Comparison of ENCODE assay signal across 1 cellular context in genomic region chr14:20454645-20455354, GRCh38.
A peak's percentile ranks its signal among the peaks of the same experiment; 100 is the strongest.
TF ChIP-seq lines count a peak whose summit lies in the region.

APEX1 (plus strand) TSS chr14:20455226; CDS start chr14:20455646, 420 bp downstream.
OSGEP (minus strand) TSS chr14:20454812; CDS start chr14:20454683, 129 bp downstream.

TF ChIP-seq in HepG2, 621 proteins besides CTCF, POLR2A, EP300 and RAD21 (continued from another document and continues in another):
- TF ChIP-seq, protein P1, sequence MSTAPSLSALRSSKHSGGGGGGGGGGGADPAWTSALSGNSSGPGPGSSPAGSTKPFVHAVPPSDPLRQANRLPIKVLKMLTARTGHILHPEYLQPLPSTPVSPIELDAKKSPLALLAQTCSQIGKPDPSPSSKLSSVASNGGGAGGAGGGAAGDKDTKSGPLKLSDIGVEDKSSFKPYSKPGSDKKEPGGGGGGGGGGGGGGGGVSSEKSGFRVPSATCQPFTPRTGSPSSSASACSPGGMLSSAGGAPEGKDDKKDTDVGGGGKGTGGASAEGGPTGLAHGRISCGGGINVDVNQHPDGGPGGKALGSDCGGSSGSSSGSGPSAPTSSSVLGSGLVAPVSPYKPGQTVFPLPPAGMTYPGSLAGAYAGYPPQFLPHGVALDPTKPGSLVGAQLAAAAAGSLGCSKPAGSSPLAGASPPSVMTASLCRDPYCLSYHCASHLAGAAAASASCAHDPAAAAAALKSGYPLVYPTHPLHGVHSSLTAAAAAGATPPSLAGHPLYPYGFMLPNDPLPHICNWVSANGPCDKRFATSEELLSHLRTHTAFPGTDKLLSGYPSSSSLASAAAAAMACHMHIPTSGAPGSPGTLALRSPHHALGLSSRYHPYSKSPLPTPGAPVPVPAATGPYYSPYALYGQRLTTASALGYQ (CRISPR knock-in tag; IDR thresholded peaks at IDR 0.05), result no peak
- peak; percentile 56 for TF ChIP-seq ZNF263 (CRISPR knock-in tag; IDR thresholded peaks at IDR 0.05)
- TF ChIP-seq ARID4A (CRISPR knock-in tag; IDR thresholded peaks at IDR 0.05; ENCODE audit: borderline replicate concordance), result peak; percentile 96
- peak; percentile 40; the same call in 1 of the 2 replicates for TF ChIP-seq AHDC1 (CRISPR knock-in tag; IDR thresholded peaks at IDR 0.05; ENCODE audit: borderline replicate concordance)
- no peak for TF ChIP-seq FIP1L1 (IDR thresholded peaks at IDR 0.05; ENCODE audit: borderline replicate concordance, insufficient read depth, low read depth, low read length)
- no peak; the same call in 1 of the 2 replicates for TF ChIP-seq ZNF160 (CRISPR knock-in tag; IDR thresholded peaks at IDR 0.05)
- no peak for TF ChIP-seq HMGA1 (CRISPR knock-in tag; conservative IDR thresholded peaks at IDR 0.05)
- peak; percentile 73; the same call in 1 of the 2 replicates for TF ChIP-seq REPIN1 (CRISPR knock-in tag; IDR thresholded peaks at IDR 0.05; ENCODE audit: borderline replicate concordance, low read depth)
- TF ChIP-seq ZNF607 (CRISPR knock-in tag; IDR thresholded peaks at IDR 0.05; ENCODE audit: borderline replicate concordance), result peak; percentile 76; the same call in 1 of the 2 replicates
- peak; percentile 61 for TF ChIP-seq ZNF546 (CRISPR knock-in tag; conservative IDR thresholded peaks at IDR 0.05)
- no peak; the same call in 1 of the 2 replicates for TF ChIP-seq ZNF709 (CRISPR knock-in tag; IDR thresholded peaks at IDR 0.05)
- peak; percentile 94; the same call in 1 of the 2 replicates for TF ChIP-seq LBX2 (CRISPR knock-in tag; IDR thresholded peaks at IDR 0.05; ENCODE audit: borderline replicate concordance)
- TF ChIP-seq, protein P2, sequence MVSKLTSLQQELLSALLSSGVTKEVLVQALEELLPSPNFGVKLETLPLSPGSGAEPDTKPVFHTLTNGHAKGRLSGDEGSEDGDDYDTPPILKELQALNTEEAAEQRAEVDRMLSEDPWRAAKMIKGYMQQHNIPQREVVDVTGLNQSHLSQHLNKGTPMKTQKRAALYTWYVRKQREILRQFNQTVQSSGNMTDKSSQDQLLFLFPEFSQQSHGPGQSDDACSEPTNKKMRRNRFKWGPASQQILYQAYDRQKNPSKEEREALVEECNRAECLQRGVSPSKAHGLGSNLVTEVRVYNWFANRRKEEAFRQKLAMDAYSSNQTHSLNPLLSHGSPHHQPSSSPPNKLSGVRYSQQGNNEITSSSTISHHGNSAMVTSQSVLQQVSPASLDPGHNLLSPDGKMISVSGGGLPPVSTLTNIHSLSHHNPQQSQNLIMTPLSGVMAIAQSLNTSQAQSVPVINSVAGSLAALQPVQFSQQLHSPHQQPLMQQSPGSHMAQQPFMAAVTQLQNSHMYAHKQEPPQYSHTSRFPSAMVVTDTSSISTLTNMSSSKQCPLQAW (CRISPR knock-in tag; IDR thresholded peaks at IDR 0.05), result peak; percentile 69; the same call in 1 of the 2 replicates
- TF ChIP-seq YEATS2 (CRISPR knock-in tag; IDR thresholded peaks at IDR 0.05; ENCODE audit: borderline replicate concordance), result peak; percentile 98
- TF ChIP-seq ZKSCAN8 (CRISPR knock-in tag; IDR thresholded peaks at IDR 0.05; ENCODE audit: borderline replicate concordance), result peak; percentile 59
- no peak for TF ChIP-seq ZNF282 (IDR thresholded peaks at IDR 0.05; ENCODE audit: partially characterized antibody)
- TF ChIP-seq HHEX (CRISPR knock-in tag; IDR thresholded peaks at IDR 0.05), result no peak
- TF ChIP-seq, protein P3, sequence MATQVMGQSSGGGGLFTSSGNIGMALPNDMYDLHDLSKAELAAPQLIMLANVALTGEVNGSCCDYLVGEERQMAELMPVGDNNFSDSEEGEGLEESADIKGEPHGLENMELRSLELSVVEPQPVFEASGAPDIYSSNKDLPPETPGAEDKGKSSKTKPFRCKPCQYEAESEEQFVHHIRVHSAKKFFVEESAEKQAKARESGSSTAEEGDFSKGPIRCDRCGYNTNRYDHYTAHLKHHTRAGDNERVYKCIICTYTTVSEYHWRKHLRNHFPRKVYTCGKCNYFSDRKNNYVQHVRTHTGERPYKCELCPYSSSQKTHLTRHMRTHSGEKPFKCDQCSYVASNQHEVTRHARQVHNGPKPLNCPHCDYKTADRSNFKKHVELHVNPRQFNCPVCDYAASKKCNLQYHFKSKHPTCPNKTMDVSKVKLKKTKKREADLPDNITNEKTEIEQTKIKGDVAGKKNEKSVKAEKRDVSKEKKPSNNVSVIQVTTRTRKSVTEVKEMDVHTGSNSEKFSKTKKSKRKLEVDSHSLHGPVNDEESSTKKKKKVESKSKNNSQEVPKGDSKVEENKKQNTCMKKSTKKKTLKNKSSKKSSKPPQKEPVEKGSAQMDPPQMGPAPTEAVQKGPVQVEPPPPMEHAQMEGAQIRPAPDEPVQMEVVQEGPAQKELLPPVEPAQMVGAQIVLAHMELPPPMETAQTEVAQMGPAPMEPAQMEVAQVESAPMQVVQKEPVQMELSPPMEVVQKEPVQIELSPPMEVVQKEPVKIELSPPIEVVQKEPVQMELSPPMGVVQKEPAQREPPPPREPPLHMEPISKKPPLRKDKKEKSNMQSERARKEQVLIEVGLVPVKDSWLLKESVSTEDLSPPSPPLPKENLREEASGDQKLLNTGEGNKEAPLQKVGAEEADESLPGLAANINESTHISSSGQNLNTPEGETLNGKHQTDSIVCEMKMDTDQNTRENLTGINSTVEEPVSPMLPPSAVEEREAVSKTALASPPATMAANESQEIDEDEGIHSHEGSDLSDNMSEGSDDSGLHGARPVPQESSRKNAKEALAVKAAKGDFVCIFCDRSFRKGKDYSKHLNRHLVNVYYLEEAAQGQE (IDR thresholded peaks at IDR 0.05; ENCODE audit: borderline replicate concordance in 1 of 2, low read depth in 1 of 2, low read length in 2 of 2), result peak in 1 of 2 experiments; percentile 66; a peak in 1 of 4 replicates
- peak; percentile 85; the same call in 1 of the 2 replicates for TF ChIP-seq ZNF775 (CRISPR knock-in tag; IDR thresholded peaks at IDR 0.05; ENCODE audit: borderline replicate concordance)
- peak; percentile 93 for TF ChIP-seq ZNF543 (CRISPR knock-in tag; IDR thresholded peaks at IDR 0.05)
- TF ChIP-seq ZNF879 (CRISPR knock-in tag; IDR thresholded peaks at IDR 0.05), result no peak; the same call in 1 of the 2 replicates
- TF ChIP-seq SMARCE1 (IDR thresholded peaks at IDR 0.05; ENCODE audit: borderline replicate concordance), result no peak
- no peak for TF ChIP-seq AKAP8 (CRISPR knock-in tag; IDR thresholded peaks at IDR 0.05)
- no peak for TF ChIP-seq ZNF7 (CRISPR knock-in tag; IDR thresholded peaks at IDR 0.05)
- no peak for TF ChIP-seq ZNF33A (CRISPR knock-in tag; IDR thresholded peaks at IDR 0.05; ENCODE audit: borderline replicate concordance)
- TF ChIP-seq, protein P4, sequence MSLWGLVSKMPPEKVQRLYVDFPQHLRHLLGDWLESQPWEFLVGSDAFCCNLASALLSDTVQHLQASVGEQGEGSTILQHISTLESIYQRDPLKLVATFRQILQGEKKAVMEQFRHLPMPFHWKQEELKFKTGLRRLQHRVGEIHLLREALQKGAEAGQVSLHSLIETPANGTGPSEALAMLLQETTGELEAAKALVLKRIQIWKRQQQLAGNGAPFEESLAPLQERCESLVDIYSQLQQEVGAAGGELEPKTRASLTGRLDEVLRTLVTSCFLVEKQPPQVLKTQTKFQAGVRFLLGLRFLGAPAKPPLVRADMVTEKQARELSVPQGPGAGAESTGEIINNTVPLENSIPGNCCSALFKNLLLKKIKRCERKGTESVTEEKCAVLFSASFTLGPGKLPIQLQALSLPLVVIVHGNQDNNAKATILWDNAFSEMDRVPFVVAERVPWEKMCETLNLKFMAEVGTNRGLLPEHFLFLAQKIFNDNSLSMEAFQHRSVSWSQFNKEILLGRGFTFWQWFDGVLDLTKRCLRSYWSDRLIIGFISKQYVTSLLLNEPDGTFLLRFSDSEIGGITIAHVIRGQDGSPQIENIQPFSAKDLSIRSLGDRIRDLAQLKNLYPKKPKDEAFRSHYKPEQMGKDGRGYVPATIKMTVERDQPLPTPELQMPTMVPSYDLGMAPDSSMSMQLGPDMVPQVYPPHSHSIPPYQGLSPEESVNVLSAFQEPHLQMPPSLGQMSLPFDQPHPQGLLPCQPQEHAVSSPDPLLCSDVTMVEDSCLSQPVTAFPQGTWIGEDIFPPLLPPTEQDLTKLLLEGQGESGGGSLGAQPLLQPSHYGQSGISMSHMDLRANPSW (CRISPR knock-in tag; IDR thresholded peaks at IDR 0.05; ENCODE audit: borderline replicate concordance), result peak; percentile 75; the same call in 1 of the 2 replicates
- no peak for TF ChIP-seq ZNF235 (CRISPR knock-in tag; IDR thresholded peaks at IDR 0.05; ENCODE audit: borderline replicate concordance)
- TF ChIP-seq ZNF816 (CRISPR knock-in tag; IDR thresholded peaks at IDR 0.05; ENCODE audit: borderline replicate concordance), result no peak
- peak; percentile 92 for TF ChIP-seq HDAC1 (CRISPR knock-in tag; IDR thresholded peaks at IDR 0.05)
- TF ChIP-seq CBX2 (IDR thresholded peaks at IDR 0.05; ENCODE audit: low read depth, low read length), result no peak
- 0 out of 2 replicates have a peak, but pooled peaks have one; percentile 95 for TF ChIP-seq CBX2 (CRISPR knock-in tag; IDR thresholded peaks at IDR 0.05; ENCODE audit: low read depth)
- peak; percentile 94 for TF ChIP-seq EED (CRISPR knock-in tag; IDR thresholded peaks at IDR 0.05)
- TF ChIP-seq RBM22 (optimal IDR thresholded peaks at IDR 0.05; ENCODE audit: low read length), result peak; percentile 59
- TF ChIP-seq MXD3 (CRISPR knock-in tag; IDR thresholded peaks at IDR 0.05), result peak; percentile 97
- TF ChIP-seq FOXP1 (IDR thresholded peaks at IDR 0.05), result 0 out of 2 replicates have a peak, but pooled peaks have one; percentile 16
- no peak; the same call in 1 of the 2 replicates for TF ChIP-seq FOXP1 (CRISPR knock-in tag; IDR thresholded peaks at IDR 0.05)
